In genomic region chr17:44464037-44464436, GRCh38 we compare ENCODE assay signal across 17 cellular contexts. TPM values are rescaled to one million over a fixed set of nuclear protein-coding genes. Genes with fewer than 3 reads are reported as not detected.
DNase-seq lines count a peak whose midpoint lies in the region; ATAC-seq, FAIRE-seq and TF ChIP-seq lines count a peak whose summit lies in the region.
"Had no signal": no experiment of that assay in that cellular context is flagged by ENCODE, and none has a peak within 500 bp of the region (broad histone marks: within the 10 kb centered on the region; RNA-seq: fewer than 3 reads in every experiment).

No MANE protein-coding gene starts in this region.

- no peak overlapping the region for H2AFZ ChIP-seq in Karpas-422 (ENCODE audit: low read length)

- H3K4me3 ChIP-seq in Karpas-422 (ENCODE audit: low read length) = peak overlapping the region; percentile 29; the same call in 1 of the 2 replicates
- no peak overlapping the region for H3K4me3 ChIP-seq in bronchial epithelial cell (ENCODE audit: low read depth, low read length)
- H3K4me3 ChIP-seq: BLaER1 had no signal

- peaks cover 50% of the 10 kb centered on the region for H3K36me3 Mint-ChIP-seq in nephron (ENCODE audit: low read depth)

- no peak for FAIRE-seq in bronchial epithelial cell (lab: Jason Lieb, UNC)
- FAIRE-seq: GM19239 had no signal

- peaks cover 21% of the 10 kb centered on the region for H3K4me1 Mint-ChIP-seq in nephron

- DNase-seq in COLO829 (ENCODE audit: low spot score) (peak; percentile 17), Karpas-422 (peak; percentile 53), bronchial epithelial cell (ENCODE audit: low read depth) (peak; percentile 27)
- no peak for DNase-seq in activated CD4-positive, CD25-positive, alpha-beta regulatory T cell (lab: John Stamatoyannopoulos, UW)
- DNase-seq: activated CD8-positive, alpha-beta memory T cell treated with anti-CD3 and anti-CD28 coated beads, Interleukin-2, amount 50 U/mL, for 4 hours; effector CD8-positive, alpha-beta T cell; head of caudate nucleus; NCI-H2029; SHP77; stimulated activated naive CD8-positive, alpha-beta T cell treated with anti-CD3 and anti-CD28 coated beads, Interleukin-15, Interleukin-2, amounts not matched to agents 100 U/mL and 50 U/mL, for 24 hours had no signal

- H3K9me3 Mint-ChIP-seq in nephron = no peaks in the 10 kb centered on the region

- no peak for ATAC-seq in GM19395 (IDR thresholded peaks at IDR 0.05; ENCODE audit: unreplicated experiment)
- ATAC-seq in GM19463 (IDR thresholded peaks at IDR 0.05; ENCODE audit: unreplicated experiment) = no peak
- ATAC-seq in HG03139 (IDR thresholded peaks at IDR 0.05; ENCODE audit: unreplicated experiment) = no peak
- ATAC-seq: sciatic nerve; stimulated activated naive CD8-positive, alpha-beta T cell treated with anti-CD3 and anti-CD28 coated beads, Interleukin-15, Interleukin-2, amounts not matched to agents 100 U/mL and 50 U/mL, for 24 hours had no signal

- H3K9me2 ChIP-seq in Karpas-422 (replicated peaks; ENCODE audit: insufficient read depth, low read length) = no peaks in the 10 kb centered on the region

- H3K27ac Mint-ChIP-seq in nephron = peak overlapping the region in 2 of 3 experiments; percentile 8 to 56

- peak overlapping the region; percentile 36 for H3K4me2 ChIP-seq in Karpas-422 (ENCODE audit: low read depth, low read length, poor library complexity, severe bottlenecking)
- H3K4me2 ChIP-seq: BLaER1 had no signal

- H3K27me3 Mint-ChIP-seq in nephron (ENCODE audit: low read depth) = no peaks in the 10 kb centered on the region

- H3K4me1 ChIP-seq in Karpas-422 (ENCODE audit: low read length) = peaks cover 32% of the 10 kb centered on the region
- H3K4me1 ChIP-seq: BLaER1 had no signal

- 0 out of 2 replicates have a peak, but pooled peaks cover 3% of the 10 kb centered on the region for H4K20me1 ChIP-seq in Karpas-422 (ENCODE audit: insufficient read depth, low read depth, low read length)

- H3K36me3 ChIP-seq in Karpas-422 (ENCODE audit: insufficient read depth, low read length) (peaks cover 14% of the 10 kb centered on the region; the same call in 1 of the 2 replicates), bronchial epithelial cell (ENCODE audit: control insufficient read depth, insufficient read depth, low read length) (peaks cover 2% of the 10 kb centered on the region)

- TF ChIP-seq CTCF in bronchial epithelial cell (IDR thresholded peaks at IDR 0.05; ENCODE audit: insufficient read depth, low read length, severe bottlenecking) = no peak
- no peak for TF ChIP-seq CTCF in nephron (IDR thresholded peaks at IDR 0.05; ENCODE audit: unreplicated experiment in 3 of 3)

- H3K4me3 Mint-ChIP-seq in nephron = no peak overlapping the region

- H3K9ac ChIP-seq in Karpas-422 (ENCODE audit: low read length) = no peak overlapping the region
- H3K9ac ChIP-seq: BLaER1 had no signal

- H3K9me3 ChIP-seq in Karpas-422 (ENCODE audit: low read length) = no peaks in the 10 kb centered on the region
- H3K9me3 ChIP-seq: BLaER1 had no signal

- peak overlapping the region; percentile 55 for H3K27ac ChIP-seq in Karpas-422 (ENCODE audit: low read length)
- H3K27ac ChIP-seq: BLaER1 had no signal

- no peaks in the 10 kb centered on the region for H3K27me3 ChIP-seq in Karpas-422 (ENCODE audit: low read length)
- no peaks in the 10 kb centered on the region for H3K27me3 ChIP-seq in bronchial epithelial cell (ENCODE audit: control insufficient read depth, insufficient read depth, low read length)
- H3K27me3 ChIP-seq: BLaER1 had no signal

- peaks cover 91% of the 10 kb centered on the region for H3K79me2 ChIP-seq in Karpas-422 (ENCODE audit: low read length)

RNA-seq across cellular contexts. Expression of gene GPATCH8, which starts 39.2 kb away (rescaled TPM):
- 22.3 and 23.2 TPM in 2 replicates for total RNA-seq in Karpas-422 (2014; rRNA removed; shearing (Covaris generic); ENCODE audit: low replicate concordance)
- 12.3 and 14.2 TPM in 2 replicates for total RNA-seq in bronchial epithelial cell

Comparison
In these comparisons a context has a peak if more than half of its experiments do, and no peak if none do; other contexts are left out.
1. DNase-seq: peak in COLO829 (single experiment), Karpas-422 (single experiment) and bronchial epithelial cell (single experiment); none in activated CD4-positive, CD25-positive, alpha-beta regulatory T cell (0 of 4).